Comparison of ENCODE assay signal across 1 cellular context in genomic region chr5:923473-923873, GRCh38.
TF ChIP-seq lines count a peak whose summit lies in the region.

No MANE protein-coding gene starts in this region.

TF ChIP-seq in GM12878, 131 proteins besides CTCF, POLR2A, EP300 and RAD21 (continued from another document and continues in another):
- TF ChIP-seq ZBTB11 (CRISPR knock-in tag; IDR thresholded peaks at IDR 0.05) (no peak), IRF4 (IDR thresholded peaks at IDR 0.05; ENCODE audit: low read depth, low read length) (0 out of 2 replicates have a peak, but pooled peaks have one; percentile 24), EGR1 (IDR thresholded peaks at IDR 0.05; ENCODE audit: borderline replicate concordance in 1 of 2, low read depth in 2 of 2, low read length in 2 of 2) (no peak), ZNF384 (IDR thresholded peaks at IDR 0.05; ENCODE audit: borderline replicate concordance, low read depth, low read length) (no peak), SMARCA5 (IDR thresholded peaks at IDR 0.05) (peak; percentile 71), JUNB (IDR thresholded peaks at IDR 0.05) (no peak), BCL3 (IDR thresholded peaks at IDR 0.05; ENCODE audit: borderline replicate concordance, insufficient read depth, low read depth, low read length, poor library complexity, severe bottlenecking) (peak; percentile 53), RAD51 (IDR thresholded peaks at IDR 0.05) (no peak), CHD4 (IDR thresholded peaks at IDR 0.05) (no peak), POU2F2 (IDR thresholded peaks at IDR 0.05; ENCODE audit: borderline replicate concordance, low read depth, low read length) (no peak), CBFB (IDR thresholded peaks at IDR 0.05; ENCODE audit: low read depth) (no peak), USF2 (IDR thresholded peaks at IDR 0.05; ENCODE audit: borderline replicate concordance, low read depth, low read length) (no peak), EZH2 (IDR thresholded peaks at IDR 0.05; ENCODE audit: borderline replicate concordance, control insufficient read depth, low read depth, low read length) (no peak), KDM1A (IDR thresholded peaks at IDR 0.05; ENCODE audit: borderline replicate concordance) (no peak), IRF5 (IDR thresholded peaks at IDR 0.05; ENCODE audit: borderline replicate concordance) (no peak), ZNF24 (IDR thresholded peaks at IDR 0.05) (no peak), ZNF622 (IDR thresholded peaks at IDR 0.05) (no peak), YY1 (IDR thresholded peaks at IDR 0.05; ENCODE audit: low read depth, low read length) (peak; percentile 66), MEF2B (IDR thresholded peaks at IDR 0.05; ENCODE audit: partially characterized antibody, poor library complexity, severe bottlenecking) (no peak), TBL1XR1 (IDR thresholded peaks at IDR 0.05; ENCODE audit: low read depth, low read length) (no peak), RUNX3 (IDR thresholded peaks at IDR 0.05; ENCODE audit: low read length) (peak; percentile 57), RELB (IDR thresholded peaks at IDR 0.05; ENCODE audit: low read depth) (no peak), E2F8 (IDR thresholded peaks at IDR 0.05; ENCODE audit: low read depth, partially characterized antibody) (no peak), SMAD5 (IDR thresholded peaks at IDR 0.05; ENCODE audit: low read depth) (no peak), PAX8 (IDR thresholded peaks at IDR 0.05) (no peak), ZNF274 (IDR thresholded peaks at IDR 0.05; ENCODE audit: insufficient read depth, insufficient read length) (no peak), BCL11A (IDR thresholded peaks at IDR 0.05; ENCODE audit: low read depth, low read length) (no peak), CBX5 (IDR thresholded peaks at IDR 0.05; ENCODE audit: low read depth) (no peak), SREBF2 (IDR thresholded peaks at IDR 0.05; ENCODE audit: low read length) (no peak), KLF5 (IDR thresholded peaks at IDR 0.05; ENCODE audit: partially characterized antibody) (no peak), NFYA (IDR thresholded peaks at IDR 0.05; ENCODE audit: borderline replicate concordance, low read depth, low read length) (no peak), POLR2AphosphoS5 (IDR thresholded peaks at IDR 0.05; ENCODE audit: low read length) (no peak), HDAC6 (IDR thresholded peaks at IDR 0.05; ENCODE audit: unreplicated experiment) (no peak), ZSCAN29 (IDR thresholded peaks at IDR 0.05) (no peak), ASH2L (IDR thresholded peaks at IDR 0.05; ENCODE audit: borderline replicate concordance, low read depth) (no peak), GATAD2B (conservative IDR thresholded peaks at IDR 0.05; ENCODE audit: low read depth) (no peak), BRCA1 (IDR thresholded peaks at IDR 0.05; ENCODE audit: low read depth, low read length) (no peak), SMC3 (IDR thresholded peaks at IDR 0.05; ENCODE audit: borderline replicate concordance, low read length) (peak; percentile 91), ZNF592 (IDR thresholded peaks at IDR 0.05) (no peak), REST (IDR thresholded peaks at IDR 0.05; ENCODE audit: low read depth, low read length) (no peak), FOXM1 (IDR thresholded peaks at IDR 0.05; ENCODE audit: low read depth, low read length) (no peak), IKZF2 (IDR thresholded peaks at IDR 0.05) (no peak), HDGF (IDR thresholded peaks at IDR 0.05) (no peak), BHLHE40 (IDR thresholded peaks at IDR 0.05; ENCODE audit: borderline replicate concordance in 1 of 2, low read depth in 2 of 2, low read length in 1 of 2) (no peak), TAF1 (IDR thresholded peaks at IDR 0.05; ENCODE audit: borderline replicate concordance, low read depth, low read length) (no peak), SRF (IDR thresholded peaks at IDR 0.05; ENCODE audit: low read depth in 2 of 2, low read length in 2 of 2) (0 out of 4 replicates have a peak, but pooled peaks of 1 of the 2 experiments have one; percentile 14), RFX5 (IDR thresholded peaks at IDR 0.05; ENCODE audit: low read depth, low read length) (no peak)
